Comparison of ENCODE assay signal across 10 cellular contexts in the genomic region with DNA sequence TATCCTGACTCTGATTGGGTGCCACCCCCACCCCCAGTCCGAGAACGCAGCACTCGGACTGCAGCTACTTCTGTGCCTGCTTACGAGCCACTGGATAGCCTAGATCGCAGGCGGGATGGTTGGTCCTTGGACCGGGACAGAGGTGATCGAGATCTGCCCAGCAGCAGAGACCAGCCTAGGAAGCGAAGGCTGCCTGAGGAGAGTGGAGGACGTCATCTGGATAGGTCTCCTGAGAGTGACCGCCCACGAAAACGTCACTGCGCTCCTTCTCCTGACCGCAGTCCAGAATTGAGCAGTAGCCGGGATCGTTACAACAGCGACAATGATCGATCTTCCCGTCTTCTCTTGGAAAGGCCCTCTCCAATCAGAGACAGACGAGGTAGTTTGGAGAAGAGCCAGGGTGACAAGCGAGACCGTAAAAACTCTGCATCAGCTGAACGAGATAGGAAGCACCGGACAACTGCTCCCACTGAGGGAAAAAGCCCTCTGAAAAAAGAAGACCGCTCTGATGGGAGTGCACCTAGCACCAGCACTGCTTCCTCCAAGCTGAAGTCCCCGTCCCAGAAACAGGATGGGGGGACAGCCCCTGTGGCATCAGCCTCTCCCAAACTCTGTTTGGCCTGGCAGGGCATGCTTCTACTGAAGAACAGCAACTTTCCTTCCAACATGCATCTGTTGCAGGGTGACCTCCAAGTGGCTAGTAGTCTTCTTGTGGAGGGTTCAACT. TPM values are rescaled to one million over a fixed set of nuclear protein-coding genes. Genes with fewer than 3 reads are reported as not detected.
DNase-seq lines count a peak whose midpoint lies in the region; ATAC-seq and TF ChIP-seq lines count a peak whose summit lies in the region.
"Had no signal": no experiment of that assay in that cellular context is flagged by ENCODE, and none has a peak within 500 bp of the region (broad histone marks: within the 10 kb centered on the region; RNA-seq: fewer than 3 reads in every experiment).

No MANE protein-coding gene starts in this region.

- in situ Hi-C loops in Panc1 (cut with HindIII; ENCODE audit: low pct_unique_long_range_greater_than_20kb, low sequenced_read_pairs): no loop called here

- intact Hi-C loops in heart right ventricle (cut with DNase I) (loop anchor here in 3 of 10 donors (5.0 to 10.0 kb wide), 3 partner anchors 46 to 66 kb away; a partner anchor contains a TSS), Right ventricle myocardium inferior (cut with DNase I) (no loop called here), Panc1 (cut with micrococcal nuclease; ENCODE audit: unreplicated experiment) (no loop called here), left cardiac atrium (cut with DNase I) (no loop called here), sigmoid colon (cut with DNase I) (loop anchor here (5.0 kb wide), 1 partner anchor 46 kb away; no protein-coding TSS in a partner anchor)

- H3K9me3 ChIP-seq in heart right ventricle: no peaks in the 10 kb centered on the region
- no peaks in the 10 kb centered on the region for H3K9me3 ChIP-seq in Panc1 (ENCODE audit: control insufficient read depth, insufficient read depth, low read depth, low read length)
- H3K9me3 ChIP-seq in subcutaneous abdominal adipose tissue (ENCODE audit: control insufficient read depth in 5 of 5, low read length in 5 of 5): no peaks in the 10 kb centered on the region
- H3K9me3 ChIP-seq in sigmoid colon: no peaks in the 10 kb centered on the region

- 65 to 70% methylated on average over 27 of the region's 27 CpGs for WGBS in heart right ventricle, 2 donors
- WGBS in sigmoid colon, 2 donors: 90 to 92% methylated on average over 27 of the region's 27 CpGs

- TF ChIP-seq POLR2A in sigmoid colon (IDR thresholded peaks at IDR 0.05): no peak

- no peak for TF ChIP-seq CTCF in heart right ventricle (IDR thresholded peaks at IDR 0.05)
- TF ChIP-seq CTCF in Panc1 (IDR thresholded peaks at IDR 0.05): no peak
- no peak for TF ChIP-seq CTCF in sigmoid colon (IDR thresholded peaks at IDR 0.05)

- ATAC-seq in heart right ventricle: no peak
- no peak for ATAC-seq in Right ventricle myocardium inferior
- ATAC-seq in Panc1: no peak
- no peak for ATAC-seq in left cardiac atrium

- DNase-seq in heart right ventricle (no peak), Right ventricle myocardium inferior (ENCODE audit: missing footprints) (no peak), Panc1 (ENCODE audit: low read depth, low spot score) (no peak), left cardiac atrium (peak; percentile 20), sigmoid colon (no peak), CD1c-positive myeloid dendritic cell (ENCODE audit: extremely low spot score) (no peak)
- DNase-seq in activated naive CD4-positive, alpha-beta T cell treated with Interleukin-2 at 50 U/mL for 16 hours: no peak
- DNase-seq: GF-D8, T-helper 1 cell had no signal

- H3K4me3 ChIP-seq in heart right ventricle (peak overlapping the region in 8 of 10 donors; percentile 6 to 94 (median 54)), Panc1 (ENCODE audit: low read depth in 2 of 2, low read length in 2 of 2) (peak overlapping the region; percentile 82 to 88), subcutaneous abdominal adipose tissue (ENCODE audit: low read depth in 1 of 5, low read length in 5 of 5) (peak overlapping the region in 3 of 5 donors; percentile 1 to 88 (median 75)), sigmoid colon (peak overlapping the region in 1 of 4 donors; percentile 78)

- POLR2A ChIA-PET in Panc1 (lab: Charles Lee): no interaction called here

- H3K27ac ChIP-seq in heart right ventricle (peak overlapping the region in 4 of 10 donors; percentile 11 to 99 (median 94)), Panc1 (ENCODE audit: low read length) (peak overlapping the region; percentile 86), subcutaneous abdominal adipose tissue (ENCODE audit: low read depth, low read length) (peak overlapping the region; percentile 99), sigmoid colon (no peak overlapping the region)

- BruUV-seq in Panc1 (replicated peaks; lab: Mats Ljungman, UMichigan): no TSS peak

- peak overlapping the region in 2 of 5 donors; percentile 42 to 52 for H3K9ac ChIP-seq in subcutaneous abdominal adipose tissue (ENCODE audit: low read length in 5 of 5)

- H3K36me3 ChIP-seq in heart right ventricle (peaks cover 0 to 59% (median 5%) of the 10 kb centered on the region in 9 donors), Panc1 (ENCODE audit: control insufficient read depth, insufficient read depth, low read length) (peaks cover 23% of the 10 kb centered on the region), subcutaneous abdominal adipose tissue (ENCODE audit: control insufficient read depth in 5 of 5, insufficient read depth in 5 of 5, low read length in 5 of 5) (peaks cover 6 to 26% (median 17%) of the 10 kb centered on the region in 5 donors), sigmoid colon (peaks cover 0 to 19% (median 3%) of the 10 kb centered on the region in 4 donors)

- peaks cover 16 to 81% (median 72%) of the 10 kb centered on the region in 9 donors for H3K4me1 ChIP-seq in heart right ventricle
- peaks cover 34% of the 10 kb centered on the region for H3K4me1 ChIP-seq in Panc1 (ENCODE audit: control insufficient read depth, insufficient read depth, low read length)
- H3K4me1 ChIP-seq in subcutaneous abdominal adipose tissue (ENCODE audit: control insufficient read depth in 5 of 5, insufficient read depth in 5 of 5, low read length in 5 of 5): peaks cover 12 to 69% (median 52%) of the 10 kb centered on the region in 5 donors
- peaks cover 0 to 75% (median 58%) of the 10 kb centered on the region in 4 donors for H3K4me1 ChIP-seq in sigmoid colon

- no peak for TF ChIP-seq EP300 in sigmoid colon (IDR thresholded peaks at IDR 0.05)

- H3K27me3 ChIP-seq in heart right ventricle (no peaks in the 10 kb centered on the region), Panc1 (ENCODE audit: control insufficient read depth, insufficient read depth, low read length) (no peaks in the 10 kb centered on the region), subcutaneous abdominal adipose tissue (ENCODE audit: control insufficient read depth in 5 of 5, insufficient read depth in 4 of 5, low read length in 5 of 5) (no peaks in the 10 kb centered on the region), sigmoid colon (no peaks in the 10 kb centered on the region)

- CTCF ChIA-PET in Panc1 (lab: Charles Lee): no interaction called here

RNA-seq across cellular contexts. Expression of a gene that starts 2.1 kb away (rescaled TPM):
- total RNA-seq in heart right ventricle: 10 to 100 TPM; 15.4 to 22.3 (median 19.4) TPM
- 1 to 10 TPM; 1.4 to 5.9 TPM for polyA plus RNA-seq in heart right ventricle
- 14.7 TPM for total RNA-seq in Right ventricle myocardium inferior
- 32.1 TPM for total RNA-seq in Panc1 (2021; ENCODE audit: unreplicated experiment)
- 3.9 TPM for polyA plus RNA-seq in Panc1 (2012; ENCODE audit: insufficient read length)
- 10 to 100 TPM; 13.7 to 19.6 TPM for total RNA-seq in left cardiac atrium
- 10 to 100 TPM; 23.2 to 32.1 (median 25.5) TPM for total RNA-seq in sigmoid colon
- polyA plus RNA-seq in sigmoid colon: 1 to 10 TPM; 1.8 to 8.9 (median 2.5) TPM

RNA-seq across cellular contexts. Expression of a gene that starts 49.5 kb away (rescaled TPM):
- total RNA-seq in heart right ventricle: 1 to 10 TPM; 1.3 to 3.5 (median 2.4) TPM
- 1 to 10 TPM; 1.5 to 3.4 TPM for polyA plus RNA-seq in heart right ventricle
- total RNA-seq in Right ventricle myocardium inferior: 2.6 TPM
- total RNA-seq in Panc1 (2021; ENCODE audit: unreplicated experiment): 0.46 TPM
- 0.50 TPM for polyA plus RNA-seq in Panc1 (2012; ENCODE audit: insufficient read length)
- 1 to 10 TPM; 3.4 to 5.8 TPM for total RNA-seq in left cardiac atrium
- 10 to 100 TPM in 1 of 4 donors, 1 to 10 TPM in 3; 3.7 to 10.2 (median 7.5) TPM for total RNA-seq in sigmoid colon
- polyA plus RNA-seq in sigmoid colon: 1 to 10 TPM in 2 of 3 donors, not detected in 1; 1.6 to 3.0 TPM

Comparison
In these comparisons a context has a peak if more than half of its experiments do, and no peak if none do; other contexts are left out.
1. H3K27ac ChIP-seq: peak in Panc1 (single experiment) and subcutaneous abdominal adipose tissue (single experiment); none in sigmoid colon (0 of 4).